Comparison of ENCODE assay signal across 11 cellular contexts in the genomic region with DNA sequence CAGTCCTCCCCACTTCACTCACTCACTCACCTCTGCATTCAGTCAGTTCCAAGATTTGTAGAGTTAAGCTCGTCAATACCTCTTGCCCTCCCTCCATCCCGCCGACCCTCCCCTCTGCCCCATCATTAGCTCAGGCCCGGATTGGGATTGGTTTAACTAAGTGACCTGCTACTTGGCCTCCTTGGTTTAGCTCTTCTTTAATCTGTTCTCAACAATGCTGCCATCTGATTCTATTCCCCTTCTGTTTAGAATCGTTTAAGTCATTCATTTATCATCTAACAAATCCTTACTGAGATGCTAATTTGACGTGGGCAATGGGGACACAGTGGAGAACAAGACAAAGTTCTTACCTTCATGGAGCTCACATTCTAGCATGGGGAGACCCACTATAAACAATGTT.
DNase-seq lines count a peak whose midpoint lies in the region; ATAC-seq and TF ChIP-seq lines count a peak whose summit lies in the region.
"Had no signal": no experiment of that assay in that cellular context is flagged by ENCODE, and none has a peak within 500 bp of the region (broad histone marks: within the 10 kb centered on the region; RNA-seq: fewer than 3 reads in every experiment).

No MANE protein-coding gene starts in this region.

- no peaks in the 10 kb centered on the region for H3K9me3 Mint-ChIP-seq in activated naive CD8-positive, alpha-beta T cell (ENCODE audit: low read depth)
- peaks cover 3% of the 10 kb centered on the region for H3K9me3 Mint-ChIP-seq in activated naive CD8-positive, alpha-beta T cell treated with anti-CD3 and anti-CD28 coated beads for 36 hours
- no peaks in the 10 kb centered on the region for H3K9me3 Mint-ChIP-seq in CD8-positive, alpha-beta memory T cell
- H3K9me3 Mint-ChIP-seq in activated naive CD8-positive, alpha-beta T cell treated with anti-CD3 and anti-CD28 coated beads, Interleukin-2, amount 10 ng/mL, durations not matched to agents 7 days and 5 days: peaks cover 2% of the 10 kb centered on the region
- H3K9me3 Mint-ChIP-seq in natural killer cell: no peaks in the 10 kb centered on the region
- H3K9me3 Mint-ChIP-seq: HFFc6 had no signal

- no peaks in the 10 kb centered on the region for H3K9me3 ChIP-seq in CD8-positive, alpha-beta memory T cell (ENCODE audit: low read length)

- no peaks in the 10 kb centered on the region for H3K36me3 ChIP-seq in CD8-positive, alpha-beta memory T cell (ENCODE audit: insufficient read depth, low read length)

- POLR2A ChIA-PET in CD8-positive, alpha-beta memory T cell (lab: Charles Lee): no interaction called here
- POLR2A ChIA-PET in activated naive CD8-positive, alpha-beta T cell treated with anti-CD3 and anti-CD28 coated beads, Interleukin-2, amount 10 ng/mL, durations not matched to agents 7 days and 5 days (lab: Charles Lee): no interaction called here

- no peak for ATAC-seq in activated naive CD8-positive, alpha-beta T cell treated with anti-CD3 and anti-CD28 coated beads, Interleukin-2, amount 10 ng/mL, durations not matched to agents 7 days and 5 days (ENCODE audit: low read depth)
- no peak for ATAC-seq in natural killer cell
- no peak for ATAC-seq in HG02870 (IDR thresholded peaks at IDR 0.05; ENCODE audit: unreplicated experiment)
- no peak for ATAC-seq in foreskin keratinocyte

- no peaks in the 10 kb centered on the region for H3K27me3 ChIP-seq in CD8-positive, alpha-beta memory T cell (ENCODE audit: insufficient read depth, low read length, poor library complexity, severe bottlenecking)
- H3K27me3 ChIP-seq in foreskin keratinocyte: no peaks in the 10 kb centered on the region

- H3K36me3 Mint-ChIP-seq in activated naive CD8-positive, alpha-beta T cell: peaks cover 3% of the 10 kb centered on the region
- peaks cover 3% of the 10 kb centered on the region for H3K36me3 Mint-ChIP-seq in activated naive CD8-positive, alpha-beta T cell treated with anti-CD3 and anti-CD28 coated beads for 36 hours
- H3K36me3 Mint-ChIP-seq in CD8-positive, alpha-beta memory T cell: no peaks in the 10 kb centered on the region
- H3K36me3 Mint-ChIP-seq in activated naive CD8-positive, alpha-beta T cell treated with anti-CD3 and anti-CD28 coated beads, Interleukin-2, amount 10 ng/mL, durations not matched to agents 7 days and 5 days: peaks cover 7% of the 10 kb centered on the region
- no peaks in the 10 kb centered on the region for H3K36me3 Mint-ChIP-seq in natural killer cell

- H3K4me1 Mint-ChIP-seq in activated naive CD8-positive, alpha-beta T cell (ENCODE audit: low read depth): peaks cover 19% of the 10 kb centered on the region
- H3K4me1 Mint-ChIP-seq in activated naive CD8-positive, alpha-beta T cell treated with anti-CD3 and anti-CD28 coated beads for 36 hours: peaks cover 20% of the 10 kb centered on the region
- H3K4me1 Mint-ChIP-seq in CD8-positive, alpha-beta memory T cell: peaks cover 14 to 20% (median 19%) of the 10 kb centered on the region in 3 donors
- peaks cover 18% of the 10 kb centered on the region for H3K4me1 Mint-ChIP-seq in activated naive CD8-positive, alpha-beta T cell treated with anti-CD3 and anti-CD28 coated beads, Interleukin-2, amount 10 ng/mL, durations not matched to agents 7 days and 5 days
- peaks cover 7 to 11% of the 10 kb centered on the region in 2 donors for H3K4me1 Mint-ChIP-seq in natural killer cell

- no peaks in the 10 kb centered on the region for H3K27me3 Mint-ChIP-seq in activated naive CD8-positive, alpha-beta T cell
- peaks cover 5% of the 10 kb centered on the region for H3K27me3 Mint-ChIP-seq in activated naive CD8-positive, alpha-beta T cell treated with anti-CD3 and anti-CD28 coated beads for 36 hours
- peaks cover 6 to 16% of the 10 kb centered on the region in 2 donors for H3K27me3 Mint-ChIP-seq in CD8-positive, alpha-beta memory T cell
- peaks cover 3% of the 10 kb centered on the region for H3K27me3 Mint-ChIP-seq in activated naive CD8-positive, alpha-beta T cell treated with anti-CD3 and anti-CD28 coated beads, Interleukin-2, amount 10 ng/mL, durations not matched to agents 7 days and 5 days
- H3K27me3 Mint-ChIP-seq in natural killer cell (ENCODE audit: low read depth in 2 of 2): peaks cover 6 to 22% of the 10 kb centered on the region in 2 donors

- H3K4me3 ChIP-seq in CD8-positive, alpha-beta memory T cell (ENCODE audit: low read length): no peak overlapping the region

- H3K4me3 Mint-ChIP-seq in activated naive CD8-positive, alpha-beta T cell: peak overlapping the region; percentile 21
- H3K4me3 Mint-ChIP-seq in activated naive CD8-positive, alpha-beta T cell treated with anti-CD3 and anti-CD28 coated beads for 36 hours: no peak overlapping the region
- peak overlapping the region in 4 of 7 donors; percentile 30 to 76 (median 64) for H3K4me3 Mint-ChIP-seq in CD8-positive, alpha-beta memory T cell
- peak overlapping the region; percentile 76 for H3K4me3 Mint-ChIP-seq in activated naive CD8-positive, alpha-beta T cell treated with anti-CD3 and anti-CD28 coated beads, Interleukin-2, amount 10 ng/mL, durations not matched to agents 7 days and 5 days
- H3K4me3 Mint-ChIP-seq in natural killer cell: peak overlapping the region; percentile 55

- TF ChIP-seq CTCF in natural killer cell (IDR thresholded peaks at IDR 0.05) (no peak), foreskin keratinocyte (conservative IDR thresholded peaks at IDR 0.05) (no peak)

- DNase-seq in activated naive CD8-positive, alpha-beta T cell treated with anti-CD3 and anti-CD28 coated beads for 36 hours: no peak
- no peak for DNase-seq in CD8-positive, alpha-beta memory T cell
- no peak for DNase-seq in activated naive CD8-positive, alpha-beta T cell treated with anti-CD3 and anti-CD28 coated beads, Interleukin-2, amount 10 ng/mL, durations not matched to agents 7 days and 5 days
- DNase-seq in natural killer cell (no peak), foreskin keratinocyte (no peak)
- DNase-seq: HFFc6, NCI-H446, SIG-M5 had no signal

- CTCF ChIA-PET in CD8-positive, alpha-beta memory T cell (lab: Charles Lee): interaction anchor here (2.3 kb wide), 1 partner anchor 19 kb away, joined by 10 read pairs; no protein-coding TSS in a partner anchor

- intact Hi-C loops in natural killer cell (cut with micrococcal nuclease): no loop called here

- H3K27ac ChIP-seq in CD8-positive, alpha-beta memory T cell (ENCODE audit: low read depth, low read length): no peak overlapping the region
- no peak overlapping the region for H3K27ac ChIP-seq in foreskin keratinocyte
- H3K27ac ChIP-seq: KMS-11 had no signal

- no peak overlapping the region for H3K27ac Mint-ChIP-seq in activated naive CD8-positive, alpha-beta T cell
- H3K27ac Mint-ChIP-seq in activated naive CD8-positive, alpha-beta T cell treated with anti-CD3 and anti-CD28 coated beads for 36 hours: no peak overlapping the region
- H3K27ac Mint-ChIP-seq in CD8-positive, alpha-beta memory T cell: peak overlapping the region in 2 of 8 donors; percentile 38 to 53
- peak overlapping the region; percentile 87 for H3K27ac Mint-ChIP-seq in activated naive CD8-positive, alpha-beta T cell treated with anti-CD3 and anti-CD28 coated beads, Interleukin-2, amount 10 ng/mL, durations not matched to agents 7 days and 5 days
- H3K27ac Mint-ChIP-seq in natural killer cell: peak overlapping the region in 1 of 2 donors; percentile 54
- H3K27ac Mint-ChIP-seq: HFFc6 had no signal

- H3K4me1 ChIP-seq in CD8-positive, alpha-beta memory T cell (ENCODE audit: insufficient read depth, low read length): peaks cover 7% of the 10 kb centered on the region
- peaks cover 8% of the 10 kb centered on the region for H3K4me1 ChIP-seq in foreskin keratinocyte
